In genomic region chr7:148541891-148542504, GRCh38 we compare ENCODE assay signal across 10 cellular contexts. TPM values are rescaled to one million over a fixed set of nuclear protein-coding genes. Genes with fewer than 3 reads are reported as not detected.
"Had no signal": no experiment of that assay in that cellular context is flagged by ENCODE, and none has a peak within 500 bp of the region (broad histone marks: within the 10 kb centered on the region; RNA-seq: fewer than 3 reads in every experiment).

No MANE protein-coding gene starts in this region.

- H3K9me3 ChIP-seq: HAP-1 had no signal

- H2AFZ ChIP-seq: GM23248 had no signal

- DNase-seq: GM23248, GOT3, H7, KBM-7 had no signal

- H3K27ac ChIP-seq: GM23248, KMS-11 had no signal

- ATAC-seq: HCT116 had no signal

- H3K4me3 ChIP-seq: GM23248, HAP-1 had no signal

- H3K4me1 ChIP-seq: HAP-1 had no signal

- H3K36me3 ChIP-seq: HAP-1 had no signal

- H3K9ac ChIP-seq: GM23248, KMS-11 had no signal

- H3K4me2 ChIP-seq: KMS-11 had no signal

- FAIRE-seq: HTR-8/SVneo had no signal

RNA-seq across cellular contexts. Expression of gene C7orf33, which starts 48.6 kb away (rescaled TPM):
- total RNA-seq: GM23248, H4, H7, HT-29 had no signal
- polyA plus RNA-seq: GM23248 had no signal
